In genomic region chr7:74083117-74083876, GRCh38 we compare ENCODE assay signal across 8 cellular contexts. TPM values are rescaled to one million over a fixed set of nuclear protein-coding genes. Genes with fewer than 3 reads are reported as not detected.
A peak's percentile ranks its signal among the peaks of the same experiment; 100 is the strongest.
DNase-seq lines count a peak whose midpoint lies in the region; ATAC-seq, FAIRE-seq and TF ChIP-seq lines count a peak whose summit lies in the region.

Gene LIMK1, plus strand, starts transcription at chr7:74083804. Its CDS starts 187 bp downstream, at chr7:74083991.

- peak within 1 kb of the TSS; percentile 84 for H3K14ac ChIP-seq in H9 (ENCODE audit: insufficient read depth, low read length)

- no peak for FAIRE-seq in pancreas (lab: Jason Lieb, UNC)

- no peak within 1 kb of the TSS for H2AK5ac ChIP-seq in H9 (ENCODE audit: insufficient read length, low read length)

- peaks cover 15 to 31% of the 10 kb centered on the region in 2 experiments for H3K4me1 Mint-ChIP-seq in H9
- peaks cover 14% of the 10 kb centered on the region for H3K4me1 Mint-ChIP-seq in activated naive CD8-positive, alpha-beta T cell treated with anti-CD3 and anti-CD28 coated beads for 36 hours

- H3K27me3 Mint-ChIP-seq in H9 (ENCODE audit: low read depth), result no peaks in the 10 kb centered on the region; the same call in 1 of the 2 replicates
- H3K27me3 Mint-ChIP-seq in activated naive CD8-positive, alpha-beta T cell treated with anti-CD3 and anti-CD28 coated beads for 36 hours, result no peaks in the 10 kb centered on the region

- H3K27ac ChIP-seq in H9 (ENCODE audit: insufficient read length, low read depth, low read length), result no peak within 1 kb of the TSS
- no peak within 1 kb of the TSS for H3K27ac ChIP-seq in SU-DHL-6 (ENCODE audit: low read depth, low read length)
- no peak within 1 kb of the TSS for H3K27ac ChIP-seq in pancreas
- no peak within 1 kb of the TSS for H3K27ac ChIP-seq in thymus (ENCODE audit: low read depth)

- no peaks in the 10 kb centered on the region for H3F3A ChIP-seq in SU-DHL-6 (ENCODE audit: insufficient read depth)

- peaks cover 18 to 23% (median 23%) of the 10 kb centered on the region in 3 experiments; a peak in 6 of 7 replicates for H3K36me3 Mint-ChIP-seq in H9 (ENCODE audit: insufficient read depth in 1 of 3, low read depth in 3 of 3)
- peaks cover 8% of the 10 kb centered on the region for H3K36me3 Mint-ChIP-seq in activated naive CD8-positive, alpha-beta T cell treated with anti-CD3 and anti-CD28 coated beads for 36 hours

- no peaks in the 10 kb centered on the region for H4K20me1 ChIP-seq in H9 (ENCODE audit: control insufficient read depth, insufficient read depth, insufficient read length)
- H4K20me1 ChIP-seq in SU-DHL-6 (ENCODE audit: low read depth, low read length), result no peaks in the 10 kb centered on the region

- H3K9me2 ChIP-seq in SU-DHL-6 (replicated peaks; ENCODE audit: insufficient read depth, low read length), result no peaks in the 10 kb centered on the region

- no peak within 1 kb of the TSS for H3T11ph ChIP-seq in H9 (ENCODE audit: low read length)

- H3K36me3 ChIP-seq in ES-I3 (ENCODE audit: insufficient read depth, low read length) (peaks cover 10% of the 10 kb centered on the region; the same call in 1 of the 2 replicates), SU-DHL-6 (ENCODE audit: low read length) (no peaks in the 10 kb centered on the region), pancreas (peaks cover 0 to 5% (median 0%) of the 10 kb centered on the region in 3 donors), thymus (ENCODE audit: control insufficient read depth, insufficient read depth) (no peaks in the 10 kb centered on the region)

- H2BK20ac ChIP-seq in H9 (ENCODE audit: low read depth, low read length, poor library complexity, severe bottlenecking), result no peak within 1 kb of the TSS

- no peak for TF ChIP-seq CTCF in H9 (conservative IDR thresholded peaks at IDR 0.05)
- no peak for TF ChIP-seq CTCF in SU-DHL-6 (IDR thresholded peaks at IDR 0.05; ENCODE audit: insufficient read depth, low read length, poor library complexity, severe bottlenecking)
- TF ChIP-seq CTCF in pancreas (IDR thresholded peaks at IDR 0.05), result no peak

- no peak within 1 kb of the TSS for H2BK5ac ChIP-seq in H9 (ENCODE audit: insufficient read length, low read length)

- H3K27me3 ChIP-seq in H9 (ENCODE audit: insufficient read depth, low read length) (no peaks in the 10 kb centered on the region), SU-DHL-6 (ENCODE audit: low read length) (no peaks in the 10 kb centered on the region), pancreas (no peaks in the 10 kb centered on the region), thymus (ENCODE audit: control insufficient read depth, insufficient read depth) (no peaks in the 10 kb centered on the region)

- H2AFZ ChIP-seq in H9 (ENCODE audit: low read length), result no peak within 1 kb of the TSS
- peak within 1 kb of the TSS; percentile 96 for H2AFZ ChIP-seq in SU-DHL-6 (ENCODE audit: low read depth, low read length, severe bottlenecking)

- H3K9me3 Mint-ChIP-seq in H9, result no peaks in the 10 kb centered on the region
- H3K9me3 Mint-ChIP-seq in activated naive CD8-positive, alpha-beta T cell treated with anti-CD3 and anti-CD28 coated beads for 36 hours, result no peaks in the 10 kb centered on the region

- peak; percentile 95 for ATAC-seq in Right ventricle myocardium inferior
- peak; percentile 91 to 95 (median 92) for ATAC-seq in pancreas

- H3K27ac Mint-ChIP-seq in H9, result peak within 1 kb of the TSS in 2 of 3 experiments; percentile 52 to 79; a peak in 4 of 7 replicates
- peak within 1 kb of the TSS; percentile 80 for H3K27ac Mint-ChIP-seq in activated naive CD8-positive, alpha-beta T cell treated with anti-CD3 and anti-CD28 coated beads for 36 hours

- H3K4me3 Mint-ChIP-seq in H9, result peak within 1 kb of the TSS; percentile 75 to 84
- peak within 1 kb of the TSS; percentile 85 for H3K4me3 Mint-ChIP-seq in activated naive CD8-positive, alpha-beta T cell treated with anti-CD3 and anti-CD28 coated beads for 36 hours

- H3K56ac ChIP-seq in H9 (ENCODE audit: insufficient read length, low read depth, low read length), result no peak within 1 kb of the TSS

- WGBS in H9 (ENCODE audit: extremely low coverage, insufficient read length, low lambda C conversion rate), result no CpG with 5 or more reads among the region's 71 CpGs
- WGBS in pancreas, 2 donors, result 8 to 15% methylated on average over 33 to 71 of the region's 71 CpGs
- WGBS in thymus, result 14% methylated on average over 71 of the region's 71 CpGs

- H2BK15ac ChIP-seq in H9 (ENCODE audit: low read depth, low read length), result no peak within 1 kb of the TSS

- no peaks in the 10 kb centered on the region for H3K79me2 ChIP-seq in H9 (ENCODE audit: insufficient read depth, low read length)
- H3K79me2 ChIP-seq in SU-DHL-6 (ENCODE audit: insufficient read depth, low read length), result no peaks in the 10 kb centered on the region

- H3K4me2 ChIP-seq in H9 (ENCODE audit: insufficient read depth, insufficient read length, low read length) (peak within 1 kb of the TSS; percentile 63), SU-DHL-6 (ENCODE audit: low read depth, low read length, poor library complexity, severe bottlenecking) (peak within 1 kb of the TSS; percentile 93)

- H3K9me3 ChIP-seq in ES-I3 (ENCODE audit: control insufficient read depth, insufficient read depth, low read length) (no peaks in the 10 kb centered on the region), H9 (ENCODE audit: control insufficient read depth, low read depth, low read length) (no peaks in the 10 kb centered on the region), SU-DHL-6 (ENCODE audit: insufficient read depth, low read length) (no peaks in the 10 kb centered on the region), pancreas (no peaks in the 10 kb centered on the region), thymus (ENCODE audit: control insufficient read depth) (no peaks in the 10 kb centered on the region)

- peak within 1 kb of the TSS; percentile 77 for H3K18ac ChIP-seq in H9 (ENCODE audit: insufficient read length, low read depth, low read length)

- H3K9ac ChIP-seq in ES-I3 (ENCODE audit: low read depth, low read length) (peak within 1 kb of the TSS; percentile 61), H9 (ENCODE audit: extremely low read depth, insufficient read length, low read length) (peak within 1 kb of the TSS; percentile 26), SU-DHL-6 (ENCODE audit: low read length) (peak within 1 kb of the TSS; percentile 72)

- DNase-seq in H9 (peak; percentile 90), MV-4-11 (lab: John Stamatoyannopoulos, UW) (peak; percentile 63), Right ventricle myocardium inferior (ENCODE audit: missing footprints) (peak; percentile 92), pancreas (peak; percentile 72 to 92 (median 86))
- DNase-seq in activated naive CD8-positive, alpha-beta T cell treated with anti-CD3 and anti-CD28 coated beads for 36 hours, result peak; percentile 87

- H2BK120ac ChIP-seq in H9 (ENCODE audit: low read depth, low read length, poor library complexity, severe bottlenecking), result no peak within 1 kb of the TSS

- H3K4me3 ChIP-seq in SU-DHL-6 (ENCODE audit: insufficient read depth, low read length, poor library complexity, severe bottlenecking) (peak within 1 kb of the TSS; percentile 73), pancreas (peak within 1 kb of the TSS; percentile 51 to 72 (median 66)), thymus (ENCODE audit: low read length) (peak within 1 kb of the TSS; percentile 95)

- peaks cover 12% of the 10 kb centered on the region for H3K4me1 ChIP-seq in ES-I3 (ENCODE audit: insufficient read depth, low read length)
- H3K4me1 ChIP-seq in H9 (ENCODE audit: insufficient read depth, low read length), result no peaks in the 10 kb centered on the region
- peaks cover 0 to 9% (median 8%) of the 10 kb centered on the region in 3 donors for H3K4me1 ChIP-seq in pancreas
- peaks cover 7% of the 10 kb centered on the region for H3K4me1 ChIP-seq in thymus (ENCODE audit: control insufficient read depth, insufficient read depth, low read length)

- no peak within 1 kb of the TSS for H4K8ac ChIP-seq in H9 (replicated peaks; ENCODE audit: insufficient read length, low read depth, low read length)

- H4K91ac ChIP-seq in H9 (ENCODE audit: insufficient read length, low read depth, low read length), result no peak within 1 kb of the TSS

- no peak within 1 kb of the TSS for H3K23ac ChIP-seq in H9 (ENCODE audit: insufficient read length, low read depth, low read length)

- intact Hi-C loops in Right ventricle myocardium inferior (cut with DNase I), result no loop called here
- intact Hi-C loops in pancreas (cut with DNase I), result no loop called here

- H3K23me2 ChIP-seq in H9 (ENCODE audit: insufficient read length, low read depth, low read length, poor library complexity, severe bottlenecking), result peaks cover 9% of the 10 kb centered on the region

- H4K5ac ChIP-seq in H9 (ENCODE audit: insufficient read length, low read depth, low read length), result peak within 1 kb of the TSS; percentile 36

- no peak within 1 kb of the TSS for H3K4ac ChIP-seq in H9 (ENCODE audit: low read depth, low read length)

- no peaks in the 10 kb centered on the region for H3K79me1 ChIP-seq in H9 (ENCODE audit: insufficient read depth, low read depth, low read length, poor library complexity, severe bottlenecking)

- H2BK12ac ChIP-seq in H9 (ENCODE audit: insufficient read length, low read depth, low read length), result no peak within 1 kb of the TSS

RNA-seq across cellular contexts. Expression of gene LIMK1, which starts in this region (rescaled TPM):
- total RNA-seq in H9 (2021) (63.0 and 63.8 TPM in 2 replicates), Right ventricle myocardium inferior (8.7 TPM), pancreas (10 to 100 TPM in 2 of 6 donors, 1 to 10 TPM in 4; 6.1 to 22.6 (median 9.5) TPM)
- 10 to 100 TPM; 16.9 to 19.5 TPM for total RNA-seq in activated naive CD8-positive, alpha-beta T cell treated with anti-CD3 and anti-CD28 coated beads for 36 hours
- polyA plus RNA-seq in pancreas (1 to 10 TPM; 4.9 to 7.2 TPM), thymus (10.1 TPM)
